In the genomic region with DNA sequence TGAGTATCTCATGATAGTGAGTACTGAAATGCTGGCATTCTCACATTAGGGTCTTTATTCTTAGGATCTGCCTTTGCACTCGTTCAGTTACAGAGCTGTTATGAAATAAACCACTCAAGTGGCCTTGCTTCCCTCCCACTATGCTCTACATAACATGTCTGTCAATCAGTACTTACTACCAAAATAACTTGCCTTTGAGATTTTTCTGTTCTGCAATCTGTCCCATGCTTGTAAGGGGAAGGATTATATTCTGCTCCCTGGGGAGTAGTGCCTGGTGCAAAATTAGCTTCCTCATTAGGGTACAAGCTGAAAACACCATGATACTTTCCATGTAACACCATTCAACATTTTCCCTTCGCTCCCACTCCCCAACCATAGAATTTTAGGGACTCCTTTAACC, we compare ENCODE assay signal across 9 cellular contexts. TPM values are rescaled to one million over a fixed set of nuclear protein-coding genes. Genes with fewer than 3 reads are reported as not detected.
DNase-seq lines count a peak whose midpoint lies in the region; ATAC-seq lines count a peak whose summit lies in the region.
"Had no signal": no experiment of that assay in that cellular context is flagged by ENCODE, and none has a peak within 500 bp of the region (broad histone marks: within the 10 kb centered on the region; RNA-seq: fewer than 3 reads in every experiment).

No MANE protein-coding gene starts in this region.

- H3K4me1 Mint-ChIP-seq in activated CD4-positive, alpha-beta T cell treated with anti-CD3 and anti-CD28 coated beads for 36 hours, result peaks cover 19% of the 10 kb centered on the region

- CTCF ChIA-PET in activated CD4-positive, alpha-beta T cell treated with anti-CD3 and anti-CD28 coated beads for 36 hours (lab: Charles Lee), result interaction anchor here (0.7 to 1.4 kb wide), 3 partner anchors 9 to 29 kb away, joined by 3 to 4 read pairs (median 3); no protein-coding TSS in a partner anchor

- no peak for ATAC-seq in activated CD4-positive, alpha-beta T cell treated with anti-CD3 and anti-CD28 coated beads for 36 hours
- peak; percentile 71 for ATAC-seq in HG02623 (IDR thresholded peaks at IDR 0.05; ENCODE audit: unreplicated experiment)
- ATAC-seq in sciatic nerve, result peak; percentile 85
- ATAC-seq: A549 had no signal

- POLR2A ChIA-PET in activated CD4-positive, alpha-beta T cell treated with anti-CD3 and anti-CD28 coated beads for 36 hours (lab: Charles Lee), result no interaction called here

- DNase-seq in activated CD4-positive, alpha-beta T cell treated with anti-CD3 and anti-CD28 coated beads for 36 hours, result no peak
- no peak for DNase-seq in activated CD4-positive, alpha-beta T cell treated with anti-CD3 and anti-CD28 coated beads for 4 hours
- DNase-seq in NOMO-1 (lab: John Stamatoyannopoulos, UW; ENCODE audit: unreplicated experiment in 2 of 2) (peak; percentile 87 to 96), sciatic nerve (ENCODE audit: low spot score) (no peak), HUDEP-2 (lab: John Stamatoyannopoulos, UW; ENCODE audit: unreplicated experiment in 76 of 76) (no peak), COR-L47 (lab: John Stamatoyannopoulos, UW) (no peak), activated gamma-delta T cell treated with Interleukin-2 at 50 U/mL for 16 hours (no peak)

- H3K36me3 Mint-ChIP-seq in activated CD4-positive, alpha-beta T cell treated with anti-CD3 and anti-CD28 coated beads for 36 hours (ENCODE audit: low read depth), result peaks cover 7% of the 10 kb centered on the region

- no peaks in the 10 kb centered on the region for H3K27me3 Mint-ChIP-seq in activated CD4-positive, alpha-beta T cell treated with anti-CD3 and anti-CD28 coated beads for 36 hours

- no peak overlapping the region for H3K4me3 Mint-ChIP-seq in activated CD4-positive, alpha-beta T cell treated with anti-CD3 and anti-CD28 coated beads for 36 hours

- no peaks in the 10 kb centered on the region for H3K9me3 Mint-ChIP-seq in activated CD4-positive, alpha-beta T cell treated with anti-CD3 and anti-CD28 coated beads for 36 hours (ENCODE audit: low read depth)

- H3K27ac Mint-ChIP-seq in activated CD4-positive, alpha-beta T cell treated with anti-CD3 and anti-CD28 coated beads for 36 hours, result peak overlapping the region; percentile 20

- intact Hi-C loops in activated CD4-positive, alpha-beta T cell treated with anti-CD3 and anti-CD28 coated beads for 36 hours (cut with DNase I, micrococcal nuclease), result no loop called here
- intact Hi-C loops in sciatic nerve (cut with DNase I), result no loop called here

RNA-seq across cellular contexts. Expression of a gene that starts 1.9 kb away (rescaled TPM):
- 10 to 100 TPM; 40.6 to 45.5 TPM for total RNA-seq in activated CD4-positive, alpha-beta T cell treated with anti-CD3 and anti-CD28 coated beads for 36 hours
- total RNA-seq in sciatic nerve, result 7.5 TPM

RNA-seq across cellular contexts. Expression of a gene that starts 5.4 kb away (rescaled TPM):
- under 1 TPM; 0.59 to 0.70 TPM for total RNA-seq in activated CD4-positive, alpha-beta T cell treated with anti-CD3 and anti-CD28 coated beads for 36 hours
- total RNA-seq in sciatic nerve, result 4.9 TPM

Comparison
In these comparisons a context has a peak if more than half of its experiments do, and no peak if none do; other contexts are left out.
1. DNase-seq: peak in NOMO-1 (2 of 2); none in activated CD4-positive, alpha-beta T cell treated with anti-CD3 and anti-CD28 coated beads for 36 hours (single experiment), activated CD4-positive, alpha-beta T cell treated with anti-CD3 and anti-CD28 coated beads for 4 hours (0 of 2), sciatic nerve (single experiment), HUDEP-2 (0 of 76), COR-L47 (single experiment) and activated gamma-delta T cell treated with Interleukin-2 at 50 U/mL for 16 hours (single experiment).